26 cellular contexts compared by ENCODE assay signal in genomic region chr5:175491223-175491622, GRCh38. TPM values are rescaled to one million over a fixed set of nuclear protein-coding genes. Genes with fewer than 3 reads are reported as not detected.
"Had no signal": no experiment of that assay in that cellular context is flagged by ENCODE, and none has a peak within 500 bp of the region (broad histone marks: within the 10 kb centered on the region; RNA-seq: fewer than 3 reads in every experiment).

No MANE protein-coding gene starts in this region.

- DNase-seq: stimulated activated CD4-positive, alpha-beta T cell treated with anti-CD3 and anti-CD28 coated beads, Interleukin-2, amount 100 ng/mL, for 48 hours; stimulated activated CD4-positive, alpha-beta T cell treated with anti-CD3 and anti-CD28 coated beads, Interleukin-4, amount 100 ng/mL, for 1 hour; stimulated activated CD4-positive, alpha-beta T cell treated with anti-CD3 and anti-CD28 coated beads, Interleukin-4, amount 100 ng/mL, for 24 hours; stimulated activated CD4-positive, alpha-beta T cell treated with anti-CD3 and anti-CD28 coated beads, Interleukin-4, amount 100 ng/mL, for 4 hours; stimulated activated CD8-positive, alpha-beta memory T cell treated with anti-CD3 and anti-CD28 coated beads, Interleukin-4, amount 100 ng/mL, for 48 hours; stimulated activated naive B cell treated with anti-CD40 and anti-IgM and Interleukin-4, amounts not matched to agents 10 μg/mL and 1 μg/mL and 100 μg/mL, for 72 hours; stimulated activated naive CD4-positive, alpha-beta T cell; stimulated activated naive CD4-positive, alpha-beta T cell treated with Interleukin-2 at 50 U/mL for 16 hours; stimulated activated naive CD8-positive, alpha-beta T cell treated with anti-CD3 and anti-CD28 coated beads, Interleukin-15, amount 100 ng/mL, for 72 hours; stimulated activated naive CD8-positive, alpha-beta T cell treated with anti-CD3 and anti-CD28 coated beads, Interleukin-15, Interleukin-2, amounts not matched to agents 100 U/mL and 50 U/mL, for 24 hours; stomach; substantia nigra; testis; thyroid gland; tibial artery; transverse colon; upper lobe of left lung; upper lobe of right lung; uterus had no signal

- FAIRE-seq: urothelium cell line had no signal

- H3K36me3 ChIP-seq: uterus had no signal

- H3K4me3 ChIP-seq: stomach, suprapubic skin, testis, thoracic aorta, thyroid gland, tibial artery, tibial nerve, transverse colon, upper lobe of left lung, upper lobe of right lung, uterus, vagina had no signal

- H3K4me1 ChIP-seq: suprapubic skin, testis, thyroid gland, tibial nerve, upper lobe of left lung, upper lobe of right lung had no signal

- H3K27me3 ChIP-seq: stomach, suprapubic skin, testis, thyroid gland, tibial artery, tibial nerve, transverse colon, upper lobe of left lung, upper lobe of right lung, uterus, vagina had no signal

- H3K27ac ChIP-seq: stomach, suprapubic skin, testis, thoracic aorta, thyroid gland, tibial artery, tibial nerve, transverse colon, upper lobe of left lung, upper lobe of right lung, vagina had no signal

- ATAC-seq: stimulated activated effector memory CD8-positive, alpha-beta T cell treated with anti-CD3 and anti-CD28 coated beads, Interleukin-12 subunit alpha, Interleukin-12 subunit beta, amount 100 ng/mL, for 72 hours; stimulated activated memory B cell treated with anti-CD40 and anti-IgM and Interleukin-4, amounts not matched to agents 10 μg/mL and 1 μg/mL and 100 μg/mL, for 72 hours; stimulated activated naive B cell treated with anti-CD40 and anti-IgM and Interleukin-4, amounts not matched to agents 10 μg/mL and 1 μg/mL and 100 μg/mL, for 72 hours; stimulated activated naive CD8-positive, alpha-beta T cell treated with anti-CD3 and anti-CD28 coated beads, Interleukin-15, amount 100 ng/mL, for 72 hours; stimulated activated naive CD8-positive, alpha-beta T cell treated with anti-CD3 and anti-CD28 coated beads, Interleukin-15, Interleukin-2, amounts not matched to agents 100 U/mL and 50 U/mL, for 24 hours; upper lobe of right lung had no signal

- H3K9me3 ChIP-seq: stomach, suprapubic skin, testis, thoracic aorta, thyroid gland, tibial artery, tibial nerve, transverse colon, upper lobe of left lung, upper lobe of right lung, uterus, vagina had no signal

RNA-seq across cellular contexts. Expression of gene DRD1, which starts 47.2 kb away (rescaled TPM):
- total RNA-seq: thyroid gland, vagina had no signal
